Comparison of ENCODE assay signal across 2 cellular contexts in genomic region chr17:16986391-16986790, GRCh38.
TF ChIP-seq lines count a peak whose summit lies in the region.

No MANE protein-coding gene starts in this region.

TF ChIP-seq in A549, 52 proteins besides CTCF, POLR2A, EP300 and RAD21:
- TF ChIP-seq KDM5A (IDR thresholded peaks at IDR 0.05), result no peak
- peak; percentile 24; the same call in 1 of the 2 replicates for TF ChIP-seq FOSL2 (IDR thresholded peaks at IDR 0.05)
- TF ChIP-seq FOSL2 (CRISPR knock-in tag; IDR thresholded peaks at IDR 0.05), result peak; percentile 66; the same call in 1 of the 2 replicates

TF ChIP-seq in HepG2, 621 proteins besides CTCF, POLR2A, EP300 and RAD21:
- TF ChIP-seq MTA1 (CRISPR knock-in tag; IDR thresholded peaks at IDR 0.05; ENCODE audit: borderline replicate concordance), result no peak
- TF ChIP-seq SALL1 (CRISPR knock-in tag; IDR thresholded peaks at IDR 0.05), result no peak
- TF ChIP-seq, protein P1, sequence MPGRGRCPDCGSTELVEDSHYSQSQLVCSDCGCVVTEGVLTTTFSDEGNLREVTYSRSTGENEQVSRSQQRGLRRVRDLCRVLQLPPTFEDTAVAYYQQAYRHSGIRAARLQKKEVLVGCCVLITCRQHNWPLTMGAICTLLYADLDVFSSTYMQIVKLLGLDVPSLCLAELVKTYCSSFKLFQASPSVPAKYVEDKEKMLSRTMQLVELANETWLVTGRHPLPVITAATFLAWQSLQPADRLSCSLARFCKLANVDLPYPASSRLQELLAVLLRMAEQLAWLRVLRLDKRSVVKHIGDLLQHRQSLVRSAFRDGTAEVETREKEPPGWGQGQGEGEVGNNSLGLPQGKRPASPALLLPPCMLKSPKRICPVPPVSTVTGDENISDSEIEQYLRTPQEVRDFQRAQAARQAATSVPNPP (CRISPR knock-in tag; IDR thresholded peaks at IDR 0.05), result no peak
- TF ChIP-seq NR2C2 (CRISPR knock-in tag; IDR thresholded peaks at IDR 0.05; ENCODE audit: borderline replicate concordance), result no peak
- no peak for TF ChIP-seq ZNF3 (CRISPR knock-in tag; IDR thresholded peaks at IDR 0.05)
- TF ChIP-seq KDM3A (CRISPR knock-in tag; IDR thresholded peaks at IDR 0.05; ENCODE audit: low read depth), result no peak
- TF ChIP-seq, protein P2, sequence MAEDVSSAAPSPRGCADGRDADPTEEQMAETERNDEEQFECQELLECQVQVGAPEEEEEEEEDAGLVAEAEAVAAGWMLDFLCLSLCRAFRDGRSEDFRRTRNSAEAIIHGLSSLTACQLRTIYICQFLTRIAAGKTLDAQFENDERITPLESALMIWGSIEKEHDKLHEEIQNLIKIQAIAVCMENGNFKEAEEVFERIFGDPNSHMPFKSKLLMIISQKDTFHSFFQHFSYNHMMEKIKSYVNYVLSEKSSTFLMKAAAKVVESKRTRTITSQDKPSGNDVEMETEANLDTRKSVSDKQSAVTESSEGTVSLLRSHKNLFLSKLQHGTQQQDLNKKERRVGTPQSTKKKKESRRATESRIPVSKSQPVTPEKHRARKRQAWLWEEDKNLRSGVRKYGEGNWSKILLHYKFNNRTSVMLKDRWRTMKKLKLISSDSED (CRISPR knock-in tag; IDR thresholded peaks at IDR 0.05), result no peak
- TF ChIP-seq ZNF34 (CRISPR knock-in tag; IDR thresholded peaks at IDR 0.05; ENCODE audit: borderline replicate concordance), result no peak
- TF ChIP-seq ZNF674 (CRISPR knock-in tag; IDR thresholded peaks at IDR 0.05; ENCODE audit: low read depth), result no peak
- TF ChIP-seq ZNF232 (CRISPR knock-in tag; IDR thresholded peaks at IDR 0.05; ENCODE audit: borderline replicate concordance), result no peak
- TF ChIP-seq AKNA (CRISPR knock-in tag; IDR thresholded peaks at IDR 0.05; ENCODE audit: borderline replicate concordance), result no peak
- no peak for TF ChIP-seq NAIF1 (CRISPR knock-in tag; IDR thresholded peaks at IDR 0.05; ENCODE audit: borderline replicate concordance)
- TF ChIP-seq ZNF432 (CRISPR knock-in tag; IDR thresholded peaks at IDR 0.05; ENCODE audit: borderline replicate concordance), result no peak
- no peak for TF ChIP-seq ZNF143 (CRISPR knock-in tag; IDR thresholded peaks at IDR 0.05)
- no peak for TF ChIP-seq SIX1 (CRISPR knock-in tag; IDR thresholded peaks at IDR 0.05; ENCODE audit: borderline replicate concordance)
- TF ChIP-seq GPN1 (CRISPR knock-in tag; IDR thresholded peaks at IDR 0.05; ENCODE audit: borderline replicate concordance), result no peak
- no peak for TF ChIP-seq ZNF580 (CRISPR knock-in tag; IDR thresholded peaks at IDR 0.05; ENCODE audit: borderline replicate concordance, low read depth)
- no peak for TF ChIP-seq SMC3 (IDR thresholded peaks at IDR 0.05; ENCODE audit: low read length)
